Comparison of ENCODE assay signal across 17 cellular contexts in the genomic region with DNA sequence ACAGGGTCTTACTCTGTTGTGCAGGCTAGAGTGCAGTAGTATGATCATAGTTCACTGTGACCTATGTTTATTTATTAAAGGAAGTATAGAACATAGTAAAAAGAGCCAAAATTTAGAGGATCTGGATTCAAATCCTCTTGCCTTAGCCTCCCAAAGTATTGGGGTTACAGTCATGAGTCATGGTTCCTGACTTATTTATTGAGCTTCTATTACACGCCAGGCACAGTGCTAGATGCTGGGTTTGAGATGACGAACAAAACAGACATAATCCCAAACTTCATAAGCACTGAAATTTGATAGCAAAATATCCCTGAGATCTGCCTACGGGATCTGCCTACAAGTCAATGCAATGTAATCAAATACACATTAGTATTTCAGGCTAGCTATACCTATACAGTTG. TPM values are rescaled to one million over a fixed set of nuclear protein-coding genes. Genes with fewer than 3 reads are reported as not detected.
DNase-seq lines count a peak whose midpoint lies in the region; ATAC-seq, FAIRE-seq and TF ChIP-seq lines count a peak whose summit lies in the region.
"Had no signal": no experiment of that assay in that cellular context is flagged by ENCODE, and none has a peak within 500 bp of the region (broad histone marks: within the 10 kb centered on the region; RNA-seq: fewer than 3 reads in every experiment).

No MANE protein-coding gene starts in this region.

- DNase-seq in CD8-positive, alpha-beta memory T cell, result no peak
- DNase-seq in H54 (ENCODE audit: insufficient read length, low spot score) (no peak), retina (no peak)
- no peak for DNase-seq in effector CD8-positive, alpha-beta T cell (lab: John Stamatoyannopoulos, UW)
- DNase-seq: Caco-2; CD8-positive, alpha-beta T cell; DND-41; GF-D8; GOT3; HFFc6 had no signal

- TF ChIP-seq CTCF in brain (conservative IDR thresholded peaks at IDR 0.05), result no peak
- no peak for TF ChIP-seq CTCF in neural cell (IDR thresholded peaks at IDR 0.05; ENCODE audit: poor library complexity, severe bottlenecking)

- no peaks in the 10 kb centered on the region for H3F3A ChIP-seq in neural cell (ENCODE audit: insufficient read depth, low read length, poor library complexity, severe bottlenecking)

- no peak for ATAC-seq in HG03139 (IDR thresholded peaks at IDR 0.05; ENCODE audit: unreplicated experiment)
- ATAC-seq: CD8-positive, alpha-beta T cell had no signal

- CTCF ChIA-PET in CD8-positive, alpha-beta memory T cell (lab: Charles Lee), result no interaction called here

- peak overlapping the region in 4 of 7 donors; percentile 39 to 71 (median 54) for H3K4me3 Mint-ChIP-seq in CD8-positive, alpha-beta memory T cell
- H3K4me3 Mint-ChIP-seq in brain, result peak overlapping the region; percentile 60 to 98 (median 75)
- H3K4me3 Mint-ChIP-seq: CD14-positive monocyte had no signal

- H3K36me3 Mint-ChIP-seq in CD8-positive, alpha-beta memory T cell, result peaks cover 0 to 14% (median 5%) of the 10 kb centered on the region in 3 donors
- no peaks in the 10 kb centered on the region for H3K36me3 Mint-ChIP-seq in brain

- no peak overlapping the region for H3K9ac ChIP-seq in neural cell (ENCODE audit: low read length)

- no peaks in the 10 kb centered on the region for H3K9me3 Mint-ChIP-seq in CD8-positive, alpha-beta memory T cell
- no peaks in the 10 kb centered on the region for H3K9me3 Mint-ChIP-seq in brain
- H3K9me3 Mint-ChIP-seq: CD14-positive monocyte; CD8-positive, alpha-beta T cell; HFFc6 had no signal

- no peak overlapping the region for H3K27ac ChIP-seq in CD8-positive, alpha-beta memory T cell (ENCODE audit: low read depth, low read length)
- H3K27ac ChIP-seq in neural cell (ENCODE audit: low read length), result no peak overlapping the region

- FAIRE-seq in H54 (lab: Jason Lieb, UNC), result peak; percentile 57
- FAIRE-seq: A204.1, HTR-8/SVneo had no signal

- no peak for TF ChIP-seq RAD21 in neural cell (conservative IDR thresholded peaks at IDR 0.05)

- TF ChIP-seq EP300 in neural cell (conservative IDR thresholded peaks at IDR 0.05; ENCODE audit: poor library complexity, severe bottlenecking), result no peak

- peaks cover 42 to 75% (median 56%) of the 10 kb centered on the region in 3 donors for H3K4me1 Mint-ChIP-seq in CD8-positive, alpha-beta memory T cell
- H3K4me1 Mint-ChIP-seq in brain, result peaks cover 49% of the 10 kb centered on the region

- H3K4me3 ChIP-seq in CD8-positive, alpha-beta memory T cell (ENCODE audit: low read length), result no peak overlapping the region
- peak overlapping the region; percentile 87 for H3K4me3 ChIP-seq in neural cell (ENCODE audit: low read length)
- H3K4me3 ChIP-seq: HAP-1 had no signal

- no peaks in the 10 kb centered on the region for H3K9me2 ChIP-seq in neural cell (ENCODE audit: insufficient read depth, low read length)

- no peak overlapping the region for H3K27ac Mint-ChIP-seq in CD8-positive, alpha-beta memory T cell
- H3K27ac Mint-ChIP-seq in brain, result no peak overlapping the region
- H3K27ac Mint-ChIP-seq: CD14-positive monocyte; CD8-positive, alpha-beta T cell; HFFc6 had no signal

- no peaks in the 10 kb centered on the region for H3K27me3 ChIP-seq in CD8-positive, alpha-beta memory T cell (ENCODE audit: insufficient read depth, low read length, poor library complexity, severe bottlenecking)
- no peaks in the 10 kb centered on the region for H3K27me3 ChIP-seq in neural cell (ENCODE audit: insufficient read depth, low read depth, low read length)

- no peaks in the 10 kb centered on the region for H3K9me3 ChIP-seq in CD8-positive, alpha-beta memory T cell (ENCODE audit: low read length)
- H3K9me3 ChIP-seq in neural cell (ENCODE audit: low read length), result no peaks in the 10 kb centered on the region
- H3K9me3 ChIP-seq: Caco-2, HAP-1 had no signal

- H3K4me2 ChIP-seq in neural cell (ENCODE audit: low read length), result no peak overlapping the region

- TF ChIP-seq POLR2A in H54 (IDR thresholded peaks at IDR 0.05; ENCODE audit: low read depth, low read length), result no peak

- H2AFZ ChIP-seq in neural cell (ENCODE audit: low read depth, low read length), result no peak overlapping the region

- POLR2A ChIA-PET in CD8-positive, alpha-beta memory T cell (lab: Charles Lee), result no interaction called here

- peaks cover 19% of the 10 kb centered on the region for H3K4me1 ChIP-seq in CD8-positive, alpha-beta memory T cell (ENCODE audit: insufficient read depth, low read length)

- no peaks in the 10 kb centered on the region for H3K27me3 Mint-ChIP-seq in CD8-positive, alpha-beta memory T cell
- H3K27me3 Mint-ChIP-seq in brain, result peaks cover 19% of the 10 kb centered on the region

- peaks cover 24% of the 10 kb centered on the region for H3K79me2 ChIP-seq in neural cell (replicated peaks; ENCODE audit: insufficient read depth, low read length)

- H3K36me3 ChIP-seq in CD8-positive, alpha-beta memory T cell (ENCODE audit: insufficient read depth, low read length), result no peaks in the 10 kb centered on the region
- no peaks in the 10 kb centered on the region for H3K36me3 ChIP-seq in neural cell (ENCODE audit: insufficient read depth, low read length)
- H3K36me3 ChIP-seq: HAP-1 had no signal

- no peaks in the 10 kb centered on the region for H4K20me1 ChIP-seq in neural cell (ENCODE audit: insufficient read depth)

TF ChIP-seq in neural cell, 6 proteins besides CTCF, POLR2A, EP300 and RAD21:
- TF ChIP-seq, protein P1, sequence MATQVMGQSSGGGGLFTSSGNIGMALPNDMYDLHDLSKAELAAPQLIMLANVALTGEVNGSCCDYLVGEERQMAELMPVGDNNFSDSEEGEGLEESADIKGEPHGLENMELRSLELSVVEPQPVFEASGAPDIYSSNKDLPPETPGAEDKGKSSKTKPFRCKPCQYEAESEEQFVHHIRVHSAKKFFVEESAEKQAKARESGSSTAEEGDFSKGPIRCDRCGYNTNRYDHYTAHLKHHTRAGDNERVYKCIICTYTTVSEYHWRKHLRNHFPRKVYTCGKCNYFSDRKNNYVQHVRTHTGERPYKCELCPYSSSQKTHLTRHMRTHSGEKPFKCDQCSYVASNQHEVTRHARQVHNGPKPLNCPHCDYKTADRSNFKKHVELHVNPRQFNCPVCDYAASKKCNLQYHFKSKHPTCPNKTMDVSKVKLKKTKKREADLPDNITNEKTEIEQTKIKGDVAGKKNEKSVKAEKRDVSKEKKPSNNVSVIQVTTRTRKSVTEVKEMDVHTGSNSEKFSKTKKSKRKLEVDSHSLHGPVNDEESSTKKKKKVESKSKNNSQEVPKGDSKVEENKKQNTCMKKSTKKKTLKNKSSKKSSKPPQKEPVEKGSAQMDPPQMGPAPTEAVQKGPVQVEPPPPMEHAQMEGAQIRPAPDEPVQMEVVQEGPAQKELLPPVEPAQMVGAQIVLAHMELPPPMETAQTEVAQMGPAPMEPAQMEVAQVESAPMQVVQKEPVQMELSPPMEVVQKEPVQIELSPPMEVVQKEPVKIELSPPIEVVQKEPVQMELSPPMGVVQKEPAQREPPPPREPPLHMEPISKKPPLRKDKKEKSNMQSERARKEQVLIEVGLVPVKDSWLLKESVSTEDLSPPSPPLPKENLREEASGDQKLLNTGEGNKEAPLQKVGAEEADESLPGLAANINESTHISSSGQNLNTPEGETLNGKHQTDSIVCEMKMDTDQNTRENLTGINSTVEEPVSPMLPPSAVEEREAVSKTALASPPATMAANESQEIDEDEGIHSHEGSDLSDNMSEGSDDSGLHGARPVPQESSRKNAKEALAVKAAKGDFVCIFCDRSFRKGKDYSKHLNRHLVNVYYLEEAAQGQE (IDR thresholded peaks at IDR 0.05; ENCODE audit: borderline replicate concordance), result no peak

RNA-seq across cellular contexts. Expression of a gene that starts 2.6 kb away (rescaled TPM):
- total RNA-seq in CD8-positive, alpha-beta memory T cell, result 1 to 10 TPM; 1.4 to 1.5 TPM
- polyA plus RNA-seq in CD8-positive, alpha-beta memory T cell, result 1.7 TPM
- polyA plus RNA-seq in brain (ENCODE audit: insufficient read depth, low read depth, low replicate concordance) (0.85 TPM), neural cell (5.1 and 5.3 TPM in 2 replicates)
- polyA minus RNA-seq in neural cell, result 24.6 and 25.5 TPM in 2 replicates

RNA-seq across cellular contexts. Expression of a gene that starts 2.6 kb away (rescaled TPM):
- 10 to 100 TPM; 12.2 to 14.0 TPM for total RNA-seq in CD8-positive, alpha-beta memory T cell
- polyA plus RNA-seq in CD8-positive, alpha-beta memory T cell, result 14.0 TPM
- polyA plus RNA-seq in brain (ENCODE audit: insufficient read depth, low read depth, low replicate concordance) (6.5 TPM), neural cell (14.8 and 19.7 TPM in 2 replicates)
- polyA minus RNA-seq in neural cell, result 19.5 and 24.0 TPM in 2 replicates
